ENCODE assay signal across 12 cellular contexts in genomic region chr18:56235061-56235772, GRCh38.
A peak's percentile ranks its signal among the peaks of the same experiment; 100 is the strongest.
DNase-seq lines count a peak whose midpoint lies in the region; ATAC-seq lines count a peak whose summit lies in the region.
"Had no signal": no experiment of that assay in that cellular context is flagged by ENCODE, and none has a peak within 500 bp of the region (broad histone marks: within the 10 kb centered on the region; RNA-seq: fewer than 3 reads in every experiment).

No MANE protein-coding gene starts in this region.

- no peaks in the 10 kb centered on the region for H3K36me3 ChIP-seq in ectodermal cell (ENCODE audit: control insufficient read depth, insufficient read depth, low read length)

- WGBS in ectodermal cell, 2 experiments: 39 to 58% methylated on average over 8 to 10 of the region's 10 CpGs

- no peaks in the 10 kb centered on the region for H3K9me3 ChIP-seq in ectodermal cell (ENCODE audit: control insufficient read depth, low read length)

- no peak overlapping the region for H3K4me3 ChIP-seq in ectodermal cell (ENCODE audit: insufficient read depth, low read depth, low read length)

- no peaks in the 10 kb centered on the region for H3K27me3 ChIP-seq in ectodermal cell (ENCODE audit: control insufficient read depth, insufficient read depth, low read length, poor library complexity, severe bottlenecking)

- H3K27ac ChIP-seq in ectodermal cell (ENCODE audit: insufficient read depth, low read depth, low read length, poor library complexity, severe bottlenecking) (peak overlapping the region; percentile 86), substantia nigra (ENCODE audit: low read depth, low read length, poor library complexity, severe bottlenecking) (no peak overlapping the region)
- H3K27ac ChIP-seq: VCaP had no signal

- DNase-seq in globus pallidus (ENCODE audit: low spot score): no peak
- no peak for DNase-seq in glomerular visceral epithelial cell (ENCODE audit: extremely low spot score)
- DNase-seq in occipital lobe (lab: John Stamatoyannopoulos, UW): no peak
- no peak for DNase-seq in substantia nigra (lab: John Stamatoyannopoulos, UW)
- DNase-seq: CD4-positive, alpha-beta T cell; NCI-H2029; stimulated activated naive CD4-positive, alpha-beta T cell treated with Interleukin-2 at 50 U/mL for 16 hours had no signal

- ATAC-seq in GM18498 (IDR thresholded peaks at IDR 0.05; ENCODE audit: unreplicated experiment): peak; percentile 84
- peak; percentile 88 for ATAC-seq in GM21529 (IDR thresholded peaks at IDR 0.05; ENCODE audit: unreplicated experiment)
- peak; percentile 78 for ATAC-seq in HG03442 (IDR thresholded peaks at IDR 0.05; ENCODE audit: unreplicated experiment)

- H3K4me1 ChIP-seq in ectodermal cell (ENCODE audit: control insufficient read depth, insufficient read depth, low read length): peaks cover 13% of the 10 kb centered on the region
